ENCODE assay signal across 8 cellular contexts in genomic region chr14:89303452-89304435, GRCh38.
DNase-seq lines count a peak whose midpoint lies in the region; ATAC-seq and TF ChIP-seq lines count a peak whose summit lies in the region.

No MANE protein-coding gene starts in this region.

- DNase-seq in GM12865 (ENCODE audit: low read depth) (peak; percentile 90), dedifferentiated amniotic fluid mesenchymal stem cell (ENCODE audit: extremely low spot score) (peak; percentile 51), lower lobe of right lung (peak; percentile 65), superior temporal gyrus (ENCODE audit: extremely low spot score) (peak; percentile 77), NCI-H2171 treated with DMSO at 0.1 percent for 48 hours (lab: John Stamatoyannopoulos, UW) (no peak)

- peak; percentile 37; the same call in 1 of the 2 replicates for TF ChIP-seq POLR2A in Raji (IDR thresholded peaks at IDR 0.05; ENCODE audit: insufficient read depth, low read depth, low read length)

- peak overlapping the region; percentile 70 for H3K4me3 ChIP-seq in GM12865 (ENCODE audit: low read depth, low read length)
- no peak overlapping the region for H3K4me3 ChIP-seq in HUES6 (ENCODE audit: low read depth, low read length)
- peak overlapping the region; percentile 7 for H3K4me3 ChIP-seq in lower lobe of right lung

- peak; percentile 54 for ATAC-seq in GM21717 (IDR thresholded peaks at IDR 0.05; ENCODE audit: unreplicated experiment)
- peak; percentile 92 to 94 for ATAC-seq in lower lobe of right lung

- H3K9me3 ChIP-seq in HUES6 (ENCODE audit: control insufficient read depth, insufficient read depth, low read depth, low read length) = no peaks in the 10 kb centered on the region
- H3K9me3 ChIP-seq in lower lobe of right lung = no peaks in the 10 kb centered on the region

- H3K27me3 ChIP-seq in HUES6 (ENCODE audit: control insufficient read depth, insufficient read depth, low read length) = no peaks in the 10 kb centered on the region
- H3K27me3 ChIP-seq in lower lobe of right lung (ENCODE audit: low read depth) = no peaks in the 10 kb centered on the region

- TF ChIP-seq CTCF in GM12865 (IDR thresholded peaks at IDR 0.05; ENCODE audit: insufficient read depth, low read depth, low read length, missing control alignments) = no peak
- TF ChIP-seq CTCF in lower lobe of right lung (IDR thresholded peaks at IDR 0.05) = no peak

- H3K27ac ChIP-seq in HUES6 (ENCODE audit: low read depth, low read length) (peak overlapping the region; percentile 69), lower lobe of right lung (peak overlapping the region; percentile 84)

- peaks cover 16% of the 10 kb centered on the region for H3K36me3 ChIP-seq in HUES6 (ENCODE audit: control insufficient read depth, insufficient read depth, low read length)
- H3K36me3 ChIP-seq in lower lobe of right lung = no peaks in the 10 kb centered on the region

- H3K4me1 ChIP-seq in HUES6 (ENCODE audit: control insufficient read depth, insufficient read depth, low read length) (peaks cover 62% of the 10 kb centered on the region), lower lobe of right lung (peaks cover 50% of the 10 kb centered on the region)

- peak overlapping the region; percentile 47 for H3K9ac ChIP-seq in HUES6 (ENCODE audit: low read length)

- intact Hi-C loops in lower lobe of right lung (cut with DNase I) = no loop called here
